Comparison of ENCODE assay signal across 1 cellular context in genomic region chr10:135601-136464, GRCh38.
A peak's percentile ranks its signal among the peaks of the same experiment; 100 is the strongest.
TF ChIP-seq lines count a peak whose summit lies in the region.

No MANE protein-coding gene starts in this region.

TF ChIP-seq in K562, 482 proteins besides CTCF, POLR2A, EP300 and RAD21 (continued from another document):
- no peak for TF ChIP-seq MGA (IDR thresholded peaks at IDR 0.05)
- TF ChIP-seq CREM (IDR thresholded peaks at IDR 0.05; ENCODE audit: low read depth), result no peak
- TF ChIP-seq GABPB1 (CRISPR knock-in tag; IDR thresholded peaks at IDR 0.05), result 0 out of 2 replicates have a peak, but pooled peaks have one; percentile 21
- peak in 1 of 2 experiments; percentile 37; a peak in 1 of 4 replicates for TF ChIP-seq NONO (IDR thresholded peaks at IDR 0.05; ENCODE audit: low read depth in 2 of 2, low read length in 1 of 2)
- TF ChIP-seq CREBBP (IDR thresholded peaks at IDR 0.05; ENCODE audit: low read depth, low read length), result no peak
- TF ChIP-seq HDAC6 (IDR thresholded peaks at IDR 0.05; ENCODE audit: low read depth, low read length), result no peak
- TF ChIP-seq FOXK1 (CRISPR knock-in tag; IDR thresholded peaks at IDR 0.05; ENCODE audit: borderline replicate concordance), result no peak
- no peak for TF ChIP-seq CBFA2T3 (IDR thresholded peaks at IDR 0.05)
- no peak for TF ChIP-seq NFYB (IDR thresholded peaks at IDR 0.05; ENCODE audit: extremely low read depth, insufficient read length)
- TF ChIP-seq ZNF586 (CRISPR knock-in tag; conservative IDR thresholded peaks at IDR 0.05), result no peak
- TF ChIP-seq TCFL5 (CRISPR knock-in tag; conservative IDR thresholded peaks at IDR 0.05), result no peak
- TF ChIP-seq NR0B1 (IDR thresholded peaks at IDR 0.05; ENCODE audit: partially characterized antibody), result no peak
- no peak for TF ChIP-seq MAFK (IDR thresholded peaks at IDR 0.05; ENCODE audit: low read length)
- peak; percentile 56 for TF ChIP-seq CXXC5 (CRISPR knock-in tag; IDR thresholded peaks at IDR 0.05)
- no peak for TF ChIP-seq SP2 (IDR thresholded peaks at IDR 0.05; ENCODE audit: extremely low read depth, low read depth, low read length, poor library complexity, severe bottlenecking)
